1 cellular context compared by ENCODE assay signal in genomic region chr3:194396897-194397756, GRCh38.
TF ChIP-seq lines count a peak whose summit lies in the region.

No MANE protein-coding gene starts in this region.

TF ChIP-seq in GM12878, 131 proteins besides CTCF, POLR2A, EP300 and RAD21:
- no peak for TF ChIP-seq NRF1 (conservative IDR thresholded peaks at IDR 0.05; ENCODE audit: low read depth, low read length)
- TF ChIP-seq YY1 (IDR thresholded peaks at IDR 0.05; ENCODE audit: low read depth, low read length): no peak
- peak; percentile 94 for TF ChIP-seq HDAC6 (IDR thresholded peaks at IDR 0.05; ENCODE audit: unreplicated experiment)
- no peak for TF ChIP-seq SMAD5 (IDR thresholded peaks at IDR 0.05; ENCODE audit: low read depth)
- no peak for TF ChIP-seq NR2F1 (conservative IDR thresholded peaks at IDR 0.05)
- TF ChIP-seq EZH2 (IDR thresholded peaks at IDR 0.05; ENCODE audit: borderline replicate concordance, control insufficient read depth, low read depth, low read length): no peak
- 0 out of 2 replicates have a peak, but pooled peaks have one; percentile 33 for TF ChIP-seq TCF3 (IDR thresholded peaks at IDR 0.05; ENCODE audit: borderline replicate concordance, insufficient read depth, low read depth, low read length)
- no peak for TF ChIP-seq DPF2 (IDR thresholded peaks at IDR 0.05)
- TF ChIP-seq RCOR1 (conservative IDR thresholded peaks at IDR 0.05; ENCODE audit: low read depth, low read length): no peak
- TF ChIP-seq IKZF1 (conservative IDR thresholded peaks at IDR 0.05): no peak
- TF ChIP-seq BHLHE40 (IDR thresholded peaks at IDR 0.05; ENCODE audit: borderline replicate concordance in 1 of 2, low read depth in 2 of 2, low read length in 1 of 2): no peak
